ENCODE assay signal across 1 cellular context in the genomic region with DNA sequence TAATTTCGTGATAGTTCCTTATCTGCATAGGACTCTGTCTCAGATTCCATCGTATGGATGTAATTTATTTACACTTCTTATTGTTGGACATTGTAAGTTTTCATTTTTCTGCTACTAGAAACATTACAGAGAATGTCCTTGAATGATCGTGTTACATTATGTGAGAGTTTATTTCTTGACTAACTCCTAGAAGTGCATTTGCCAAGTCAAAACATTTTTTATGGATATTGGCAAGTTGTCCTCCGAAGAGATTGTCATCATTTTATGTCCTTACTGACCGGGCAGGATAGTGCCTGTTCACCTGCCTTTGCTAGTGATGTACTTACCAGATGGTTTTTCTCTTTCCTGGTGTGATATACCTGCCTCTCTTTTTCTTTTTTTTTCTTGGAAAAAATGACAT.
TF ChIP-seq lines count a peak whose summit lies in the region.

No MANE protein-coding gene starts in this region.

TF ChIP-seq in IMR-90, 13 proteins besides CTCF, POLR2A, EP300 and RAD21:
- TF ChIP-seq MAFK (IDR thresholded peaks at IDR 0.05; ENCODE audit: low read depth, low read length) (no peak), RFX5 (IDR thresholded peaks at IDR 0.05; ENCODE audit: low read depth, low read length) (no peak), SMC3 (IDR thresholded peaks at IDR 0.05; ENCODE audit: low read depth, low read length) (no peak), ELK1 (IDR thresholded peaks at IDR 0.05; ENCODE audit: borderline replicate concordance, low read depth, low read length) (no peak), MXI1 (IDR thresholded peaks at IDR 0.05; ENCODE audit: borderline replicate concordance, low read depth, low read length) (no peak), CEBPB (IDR thresholded peaks at IDR 0.05; ENCODE audit: low read depth, low read length) (no peak), FOS (IDR thresholded peaks at IDR 0.05; ENCODE audit: low read depth, low read length) (no peak), RCOR1 (IDR thresholded peaks at IDR 0.05; ENCODE audit: insufficient replicate concordance, low read length) (no peak), NFE2L2 (IDR thresholded peaks at IDR 0.05; ENCODE audit: low read depth, low read length) (no peak), USF2 (IDR thresholded peaks at IDR 0.05; ENCODE audit: low read depth, low read length) (no peak)
TF ChIP-seq in IMR-90: peak in this region for 0.
